ENCODE assay signal across 10 cellular contexts in the genomic region with DNA sequence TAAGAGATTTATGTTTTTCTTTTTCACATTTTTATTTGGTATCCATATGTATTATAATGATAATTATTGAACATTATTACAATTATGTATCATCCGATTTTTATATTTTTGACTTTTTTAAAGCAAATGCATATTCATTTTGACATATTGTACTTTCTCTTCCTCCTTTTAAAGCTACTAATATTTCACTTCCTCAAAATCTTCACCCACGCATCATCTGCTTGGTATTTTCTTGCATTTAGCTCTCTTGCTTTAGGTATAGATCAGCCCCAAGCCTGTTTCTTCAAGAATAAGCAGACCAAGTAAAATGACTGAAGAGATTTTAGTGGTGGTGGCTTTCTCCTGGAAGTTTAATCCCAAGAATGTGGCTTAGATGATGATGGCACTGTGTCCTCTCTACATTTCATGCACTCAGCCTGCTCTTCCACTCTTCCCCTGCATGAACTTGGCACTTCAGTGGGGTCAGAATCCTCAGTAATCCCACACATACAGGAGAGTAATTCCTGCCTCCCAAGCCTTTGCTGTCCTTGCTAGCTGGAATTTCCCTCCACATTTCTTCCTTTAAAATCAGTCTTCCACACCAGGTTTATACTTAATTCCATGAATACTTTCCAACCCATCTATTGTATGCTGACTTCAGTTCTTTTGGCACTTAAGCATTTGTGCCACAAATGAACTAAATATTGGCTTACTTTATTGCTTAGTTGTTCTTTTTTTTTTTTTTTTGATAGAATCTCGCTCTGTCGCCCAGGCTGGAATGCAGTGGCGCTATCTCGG. TPM values are rescaled to one million over a fixed set of nuclear protein-coding genes. Genes with fewer than 3 reads are reported as not detected.
DNase-seq lines count a peak whose midpoint lies in the region; ATAC-seq and TF ChIP-seq lines count a peak whose summit lies in the region.
"Had no signal": no experiment of that assay in that cellular context is flagged by ENCODE, and none has a peak within 500 bp of the region (broad histone marks: within the 10 kb centered on the region; RNA-seq: fewer than 3 reads in every experiment).

No MANE protein-coding gene starts in this region.

- H2AK5ac ChIP-seq in IMR-90 (ENCODE audit: low read depth, low read length): peak overlapping the region; percentile 43; the same call in 1 of the 2 replicates
- H2AK5ac ChIP-seq in neuronal stem cell (ENCODE audit: low read depth, low read length): no peak overlapping the region

- peak overlapping the region; percentile 49 for H2BK120ac ChIP-seq in IMR-90 (ENCODE audit: low read depth, low read length)
- H2BK120ac ChIP-seq in neuronal stem cell (ENCODE audit: low read depth, low read length): no peak overlapping the region

- H3K79me1 ChIP-seq in IMR-90 (ENCODE audit: low read depth in 1 of 2, low read length in 2 of 2): peaks cover 12 to 31% of the 10 kb centered on the region in 2 experiments
- no peaks in the 10 kb centered on the region for H3K79me1 ChIP-seq in neuronal stem cell (ENCODE audit: low read depth, low read length)

- H2BK5ac ChIP-seq in IMR-90 (ENCODE audit: low read depth, low read length, poor library complexity, severe bottlenecking): peak overlapping the region; percentile 51
- H2BK5ac ChIP-seq in neuronal stem cell (ENCODE audit: low read length): no peak overlapping the region

- peak overlapping the region; percentile 65 for H2AK9ac ChIP-seq in IMR-90 (replicated peaks; ENCODE audit: low read depth, low read length, poor library complexity)

- H3K23ac ChIP-seq in IMR-90 (ENCODE audit: low read depth, low read length) (peak overlapping the region; percentile 77; the same call in 1 of the 2 replicates), neuronal stem cell (ENCODE audit: low read depth, low read length, poor library complexity) (no peak overlapping the region)

- peak overlapping the region; percentile 64; the same call in 1 of the 2 replicates for H3K18ac ChIP-seq in IMR-90 (ENCODE audit: low read depth, low read length)
- H3K18ac ChIP-seq in neuronal stem cell (ENCODE audit: low read length): no peak overlapping the region

- H3K4me3 ChIP-seq in IMR-90 (ENCODE audit: insufficient read depth, low read depth, low read length) (no peak overlapping the region), neuronal stem cell (ENCODE audit: low read length in 2 of 2) (no peak overlapping the region)
- H3K4me3 ChIP-seq: SK-N-MC, tibial nerve had no signal

- TF ChIP-seq CTCF in IMR-90 (conservative IDR thresholded peaks at IDR 0.05; ENCODE audit: low read depth, low read length): no peak

- in situ Hi-C loops in IMR-90 (cut with MboI; ENCODE audit: low sequenced_read_pairs): no loop called here

- no peak for TF ChIP-seq POLR2A in IMR-90 (IDR thresholded peaks at IDR 0.05; ENCODE audit: low read depth, low read length)

- H2BK15ac ChIP-seq in IMR-90 (ENCODE audit: low read depth, low read length) (peak overlapping the region; percentile 54; the same call in 1 of the 3 replicates), neuronal stem cell (ENCODE audit: low read length) (no peak overlapping the region)

- H4K8ac ChIP-seq in IMR-90 (ENCODE audit: low read depth in 2 of 2, low read length in 2 of 2) (peak overlapping the region in 1 of 2 experiments; percentile 68; a peak in 1 of 4 replicates), neuronal stem cell (ENCODE audit: low read depth, low read length) (no peak overlapping the region)

- H3K56ac ChIP-seq in IMR-90 (ENCODE audit: extremely low read depth, insufficient read depth, low read length): no peak overlapping the region

- no TSS peak for BruUV-seq in IMR-90 (replicated peaks; lab: Mats Ljungman, UMichigan)

- peaks cover 7% of the 10 kb centered on the region for H3K4me1 ChIP-seq in IMR-90 (ENCODE audit: control insufficient read depth, insufficient read depth, low read length)
- no peaks in the 10 kb centered on the region for H3K4me1 ChIP-seq in neuronal stem cell (ENCODE audit: control insufficient read depth in 2 of 2, insufficient read depth in 1 of 2, low read depth in 1 of 2, low read length in 2 of 2)

- H4K20me1 ChIP-seq in IMR-90 (ENCODE audit: insufficient read depth, low read length): no peaks in the 10 kb centered on the region

- H3K14ac ChIP-seq in IMR-90 (replicated peaks; ENCODE audit: low read depth, low read length) (peak overlapping the region; percentile 66; the same call in 1 of the 2 replicates), neuronal stem cell (ENCODE audit: low read length) (no peak overlapping the region)

- H3K9me3 ChIP-seq in IMR-90 (ENCODE audit: control insufficient read depth, insufficient read depth, low read length) (no peaks in the 10 kb centered on the region), neuronal stem cell (replicated peaks in 1 of 2; ENCODE audit: control insufficient read depth in 2 of 2, insufficient read depth in 1 of 2, low read depth in 1 of 2, low read length in 2 of 2) (no peaks in the 10 kb centered on the region)
- H3K9me3 ChIP-seq: tibial nerve had no signal

- TF ChIP-seq RAD21 in IMR-90 (IDR thresholded peaks at IDR 0.05; ENCODE audit: low read length): no peak

- H3K9ac ChIP-seq in IMR-90 (ENCODE audit: low read depth, low read length) (no peak overlapping the region), neuronal stem cell (ENCODE audit: low read depth, low read length, poor library complexity) (no peak overlapping the region)

- WGBS in IMR-90 (ENCODE audit: extremely low coverage in 2 of 2, insufficient read length in 1 of 2), 2 experiments: no CpG with 5 or more reads among the region's 6 CpGs
- 100% methylated on average over 1 of the region's 6 CpGs; no CpG with 5 or more reads in 1 of the 2 donors for WGBS in neuronal stem cell (ENCODE audit: extremely low coverage in 2 of 2, insufficient read length in 2 of 2, insufficient replicate concordance in 1 of 2), 2 donors

- H3K9me1 ChIP-seq in IMR-90 (ENCODE audit: insufficient read depth, low read length): peaks cover 6% of the 10 kb centered on the region; the same call in 1 of the 2 replicates

- POLR2A ChIA-PET in IMR-90 (lab: Charles Lee; ENCODE audit: unreplicated experiment): no interaction called here

- CTCF ChIA-PET in IMR-90 (lab: Yijun Ruan, JAX): interaction anchor here (0.6 kb wide), 1 partner anchor 742 kb away, joined by 3 read pairs; no protein-coding TSS in a partner anchor

- peak; percentile 85 for ATAC-seq in GM18498 (IDR thresholded peaks at IDR 0.05; ENCODE audit: unreplicated experiment)
- ATAC-seq in GM21786 (IDR thresholded peaks at IDR 0.05; ENCODE audit: unreplicated experiment): peak; percentile 86
- peak; percentile 48 for ATAC-seq in IMR-90 (ENCODE audit: low read depth)

- no peak overlapping the region for H3K27ac ChIP-seq in IMR-90 (ENCODE audit: insufficient read depth, low read length)
- no peak overlapping the region for H3K27ac ChIP-seq in neuronal stem cell (replicated peaks; ENCODE audit: low read length)
- H3K27ac ChIP-seq: SK-N-MC had no signal

- H3K4me2 ChIP-seq in IMR-90 (ENCODE audit: low read depth, low read length): peak overlapping the region; percentile 69; the same call in 1 of the 2 replicates
- no peak overlapping the region for H3K4me2 ChIP-seq in neuronal stem cell (ENCODE audit: insufficient read depth, low read length, poor library complexity, severe bottlenecking)

- H4K91ac ChIP-seq in IMR-90 (ENCODE audit: insufficient read depth, low read depth, low read length) (peak overlapping the region; percentile 15; the same call in 1 of the 2 replicates), neuronal stem cell (ENCODE audit: low read depth, low read length, poor library complexity) (no peak overlapping the region)

- H2BK20ac ChIP-seq in IMR-90 (ENCODE audit: low read depth, low read length): peak overlapping the region; percentile 82

- H3K27me3 ChIP-seq in IMR-90 (ENCODE audit: control insufficient read depth, insufficient read depth, low read length) (no peaks in the 10 kb centered on the region), neuronal stem cell (ENCODE audit: control insufficient read depth in 3 of 3, insufficient read depth in 3 of 3, low read depth in 1 of 3, low read length in 3 of 3) (no peaks in the 10 kb centered on the region)
- H3K27me3 ChIP-seq: tibial nerve had no signal

- H3K36me3 ChIP-seq in IMR-90 (ENCODE audit: control insufficient read depth, insufficient read depth, low read length): no peaks in the 10 kb centered on the region
- H3K36me3 ChIP-seq in neuronal stem cell (replicated peaks in 1 of 2; ENCODE audit: control insufficient read depth in 2 of 2, insufficient read depth in 2 of 2, low read length in 2 of 2): no peaks in the 10 kb centered on the region

- DNase-seq in IMR-90 (no peak), kidney tubule cell (ENCODE audit: low spot score) (peak; percentile 55), COR-L47 (lab: John Stamatoyannopoulos, UW) (no peak), neuronal stem cell (ENCODE audit: low spot score) (no peak), HuH-7 (ENCODE audit: low spot score) (no peak), NCI-H510A treated with DMSO at 0.1 percent for 48 hours (lab: John Stamatoyannopoulos, UW) (no peak)

- H3K4ac ChIP-seq in IMR-90 (ENCODE audit: low read depth, low read length) (peak overlapping the region; percentile 70), neuronal stem cell (ENCODE audit: low read length) (no peak overlapping the region)

- no peak overlapping the region for H2BK12ac ChIP-seq in neuronal stem cell (ENCODE audit: low read length)

- intact Hi-C loops in IMR-90 (cut with micrococcal nuclease): no loop called here

- peak overlapping the region; percentile 75 for H2AFZ ChIP-seq in IMR-90 (replicated peaks; ENCODE audit: low read length, poor library complexity)
- H2AFZ ChIP-seq in neuronal stem cell (ENCODE audit: low read length): no peak overlapping the region

- dilution Hi-C loops in IMR-90 (cut with HindIII; ENCODE audit: low sequenced_read_pairs, unreplicated experiment): no loop called here

- H4K5ac ChIP-seq in IMR-90 (ENCODE audit: low read depth, low read length): 0 out of 2 replicates have a peak overlapping the region, but pooled peaks have one; percentile 68

TF ChIP-seq in IMR-90, 13 proteins besides CTCF, POLR2A, EP300 and RAD21:
- TF ChIP-seq RFX5 (IDR thresholded peaks at IDR 0.05; ENCODE audit: low read depth, low read length): no peak
- no peak for TF ChIP-seq MAFK (IDR thresholded peaks at IDR 0.05; ENCODE audit: low read depth, low read length)
- TF ChIP-seq BHLHE40 (IDR thresholded peaks at IDR 0.05; ENCODE audit: low read depth, low read length): no peak
- no peak for TF ChIP-seq RCOR1 (IDR thresholded peaks at IDR 0.05; ENCODE audit: insufficient replicate concordance, low read length)

RNA-seq across cellular contexts. Expression of a gene that starts 8.2 kb away (rescaled TPM):
- total RNA-seq in IMR-90 (2012; rRNA removed): 12.9 and 17.2 TPM in 2 replicates
- polyA plus RNA-seq in IMR-90 (2012; rRNA removed): 8.8 and 12.6 TPM in 2 replicates
- 6.8 and 9.2 TPM in 2 replicates for polyA plus RNA-seq in IMR-90 (2012; cell fraction: cytosol; rRNA removed)
- 13.3 and 41.5 TPM in 2 replicates for polyA plus RNA-seq in IMR-90 (2012; cell fraction: nucleus; rRNA removed; ENCODE audit: low replicate concordance)
- 3.4 TPM for polyA plus RNA-seq in neuronal stem cell (2013, experiment 1 of 2)
- polyA plus RNA-seq in neuronal stem cell (2013, experiment 2 of 2): 4.0 TPM

RNA-seq across cellular contexts. Expression of a gene that starts 49.5 kb away (rescaled TPM):
- not detected in 2 replicates for total RNA-seq in IMR-90 (2012; rRNA removed)
- polyA plus RNA-seq in IMR-90 (2012; rRNA removed): not detected in 2 replicates
- polyA plus RNA-seq in IMR-90 (2012; cell fraction: cytosol; rRNA removed): not detected in 2 replicates
- polyA plus RNA-seq in IMR-90 (2012; cell fraction: nucleus; rRNA removed; ENCODE audit: low replicate concordance): 0.03 and 0.05 TPM in 2 replicates
- polyA plus RNA-seq in neuronal stem cell (2013, experiment 1 of 2): 0.36 TPM
- 0.25 TPM for polyA plus RNA-seq in neuronal stem cell (2013, experiment 2 of 2)
